17 cellular contexts compared by ENCODE assay signal in genomic region chr18:331231-331771, GRCh38.
A peak's percentile ranks its signal among the peaks of the same experiment; 100 is the strongest.
DNase-seq lines count a peak whose midpoint lies in the region; ATAC-seq, FAIRE-seq and TF ChIP-seq lines count a peak whose summit lies in the region.
"Had no signal": no experiment of that assay in that cellular context is flagged by ENCODE, and none has a peak within 500 bp of the region (broad histone marks: within the 10 kb centered on the region; RNA-seq: fewer than 3 reads in every experiment).

No MANE protein-coding gene starts in this region.

- ATAC-seq in HG03439 (IDR thresholded peaks at IDR 0.05; ENCODE audit: unreplicated experiment) = no peak

- H3K79me1 ChIP-seq in trophoblast cell (ENCODE audit: low read length) = peaks cover 2% of the 10 kb centered on the region

- H2AFZ ChIP-seq in endothelial cell of umbilical vein (ENCODE audit: low read depth, low read length) (no peak overlapping the region), trophoblast cell (ENCODE audit: insufficient read depth, low read length, poor library complexity) (no peak overlapping the region)

- H3K27ac ChIP-seq in endothelial cell of umbilical vein (ENCODE audit: insufficient read depth, low read depth, low read length) = no peak overlapping the region
- peak overlapping the region in 1 of 3 donors; percentile 10 for H3K27ac ChIP-seq in thyroid gland
- no peak overlapping the region for H3K27ac ChIP-seq in trophoblast cell (ENCODE audit: low read depth, low read length)

- H3K14ac ChIP-seq in trophoblast cell (ENCODE audit: low read length) = no peak overlapping the region

- no peak overlapping the region for H3K18ac ChIP-seq in trophoblast cell (ENCODE audit: low read length)

- H2BK120ac ChIP-seq in trophoblast cell (ENCODE audit: insufficient read depth, low read length, poor library complexity) = no peak overlapping the region

- no peak overlapping the region for H4K8ac ChIP-seq in trophoblast cell (ENCODE audit: low read depth, low read length)

- H3K4me2 ChIP-seq in endothelial cell of umbilical vein (ENCODE audit: insufficient read depth, low read length) (no peak overlapping the region), trophoblast cell (ENCODE audit: low read length) (no peak overlapping the region)

- no peaks in the 10 kb centered on the region for H3K36me3 ChIP-seq in endothelial cell of umbilical vein (ENCODE audit: control insufficient read depth in 2 of 2, extremely low read depth in 1 of 2, insufficient read depth in 2 of 2, low read length in 2 of 2)
- H3K36me3 ChIP-seq in thyroid gland = no peaks in the 10 kb centered on the region
- no peaks in the 10 kb centered on the region for H3K36me3 ChIP-seq in trophoblast cell (ENCODE audit: control insufficient read depth in 1 of 2, insufficient read depth in 2 of 2, low read length in 2 of 2)

- 64 to 71% methylated on average over 11 of the region's 11 CpGs for WGBS in thyroid gland, 2 donors
- no CpG with 5 or more reads among the region's 11 CpGs for WGBS in trophoblast cell (ENCODE audit: extremely low coverage, insufficient coverage, insufficient read length)

- H3K4me1 ChIP-seq in endothelial cell of umbilical vein (ENCODE audit: control insufficient read depth, extremely low read depth, insufficient read depth, low read length) = peaks cover 16% of the 10 kb centered on the region
- peaks cover 0 to 4% of the 10 kb centered on the region in 2 donors for H3K4me1 ChIP-seq in thyroid gland
- peaks cover 0 to 5% of the 10 kb centered on the region in 2 experiments for H3K4me1 ChIP-seq in trophoblast cell (ENCODE audit: control insufficient read depth in 1 of 2, insufficient read depth in 2 of 2, low read length in 2 of 2)

- no peaks in the 10 kb centered on the region for H3K9me1 ChIP-seq in endothelial cell of umbilical vein (replicated peaks; ENCODE audit: control insufficient read depth, extremely low read depth, insufficient read depth, low read length)

- peaks cover 67% of the 10 kb centered on the region for H3K36me3 Mint-ChIP-seq in nephron progenitor cell (ENCODE audit: low read depth)
- H3K36me3 Mint-ChIP-seq: activated naive CD8-positive, alpha-beta T cell; CD14-positive monocyte had no signal

- H3K9me3 Mint-ChIP-seq in nephron progenitor cell = no peaks in the 10 kb centered on the region

- no TSS peak for BruUV-seq in endothelial cell of umbilical vein (replicated peaks; lab: Mats Ljungman, UMichigan)

- no peaks in the 10 kb centered on the region for H4K20me1 ChIP-seq in endothelial cell of umbilical vein (replicated peaks; ENCODE audit: control insufficient read depth, extremely low read depth, insufficient read depth, low read length)

- dilution Hi-C loops in endothelial cell of umbilical vein (cut with MboI; ENCODE audit: extremely low pct_ligation_motif_present, low sequenced_read_pairs) = no loop called here

- intact Hi-C loops in endothelial cell of umbilical vein (cut with micrococcal nuclease) (no loop called here), thyroid gland (cut with DNase I) (no loop called here)

- no peaks in the 10 kb centered on the region for H3K27me3 Mint-ChIP-seq in nephron progenitor cell (ENCODE audit: low read depth, poor library complexity)
- H3K27me3 Mint-ChIP-seq: activated naive CD8-positive, alpha-beta T cell had no signal

- H3K4ac ChIP-seq in trophoblast cell (ENCODE audit: low read depth, low read length) = no peak overlapping the region

- CTCF ChIA-PET in endothelial cell of umbilical vein (lab: Charles Lee) = no interaction called here

- H3K79me2 ChIP-seq in endothelial cell of umbilical vein (ENCODE audit: control insufficient read depth, insufficient read depth, low read length) (no peaks in the 10 kb centered on the region), trophoblast cell (ENCODE audit: control insufficient read depth, insufficient read depth, low read length, poor library complexity) (no peaks in the 10 kb centered on the region)

- H3K23ac ChIP-seq in trophoblast cell (ENCODE audit: low read length) = no peak overlapping the region

- TF ChIP-seq CTCF in endothelial cell of umbilical vein (IDR thresholded peaks at IDR 0.05; ENCODE audit: extremely low read depth in 1 of 2, insufficient read depth in 1 of 2, low read depth in 1 of 2, low read length in 2 of 2) (no peak), nephron progenitor cell (IDR thresholded peaks at IDR 0.05) (no peak), thyroid gland (IDR thresholded peaks at IDR 0.05) (no peak)

- H3K9ac ChIP-seq in endothelial cell of umbilical vein (replicated peaks; ENCODE audit: extremely low read depth, insufficient read depth, low read length) (no peak overlapping the region), trophoblast cell (ENCODE audit: low read length) (no peak overlapping the region)

- no peak overlapping the region for H3K4me3 ChIP-seq in endothelial cell of umbilical vein (replicated peaks in 1 of 3; ENCODE audit: insufficient read depth in 1 of 3, low read depth in 1 of 3, low read length in 3 of 3)
- H3K4me3 ChIP-seq in thyroid gland (replicated peaks in 1 of 3) = no peak overlapping the region
- no peak overlapping the region for H3K4me3 ChIP-seq in trophoblast cell (ENCODE audit: low read depth, low read length)
- H3K4me3 ChIP-seq: coronary artery, psoas muscle had no signal

- FAIRE-seq in endothelial cell of umbilical vein (lab: Jason Lieb, UNC) (peak; percentile 62), GM12891 (lab: Jason Lieb, UNC) (no peak)

- no peaks in the 10 kb centered on the region for H3K27me3 ChIP-seq in endothelial cell of umbilical vein (ENCODE audit: control insufficient read depth in 2 of 2, insufficient read depth in 2 of 2, low read length in 2 of 2)
- no peaks in the 10 kb centered on the region for H3K27me3 ChIP-seq in thyroid gland
- no peaks in the 10 kb centered on the region for H3K27me3 ChIP-seq in trophoblast cell (ENCODE audit: insufficient read depth, low read length)

- H4K12ac ChIP-seq in trophoblast cell (ENCODE audit: low read depth, low read length) = no peak overlapping the region

- TF ChIP-seq POLR2A in endothelial cell of umbilical vein (IDR thresholded peaks at IDR 0.05; ENCODE audit: low read depth, low read length) (no peak), thyroid gland (IDR thresholded peaks at IDR 0.05) (no peak), GM12891 (IDR thresholded peaks at IDR 0.05; ENCODE audit: low read depth, low read length) (no peak)

- no peak overlapping the region for H4K91ac ChIP-seq in trophoblast cell (ENCODE audit: low read depth, low read length)

- POLR2A ChIA-PET in endothelial cell of umbilical vein (lab: Charles Lee) = no interaction called here

- no peak overlapping the region for H3K4me3 Mint-ChIP-seq in nephron progenitor cell
- H3K4me3 Mint-ChIP-seq: activated naive CD8-positive, alpha-beta T cell had no signal

- no peaks in the 10 kb centered on the region for H3K9me3 ChIP-seq in endothelial cell of umbilical vein (replicated peaks; ENCODE audit: control insufficient read depth, insufficient read depth, low read length)
- H3K9me3 ChIP-seq in thyroid gland = no peaks in the 10 kb centered on the region
- no peaks in the 10 kb centered on the region for H3K9me3 ChIP-seq in trophoblast cell (ENCODE audit: insufficient read depth, low read depth, low read length)
- H3K9me3 ChIP-seq: psoas muscle had no signal

- peaks cover 28% of the 10 kb centered on the region for H3K4me1 Mint-ChIP-seq in nephron progenitor cell

- no peak overlapping the region for H2BK12ac ChIP-seq in trophoblast cell (ENCODE audit: low read length)

- DNase-seq in COLO829 (ENCODE audit: low spot score) = peak; percentile 55
- DNase-seq in NCI-H2171 treated with DMSO at 0.1 percent for 48 hours (lab: John Stamatoyannopoulos, UW) = peak; percentile 80
- no peak for DNase-seq in endothelial cell of umbilical vein (ENCODE audit: low read depth, low spot score)
- DNase-seq in nephron progenitor cell = no peak
- no peak for DNase-seq in thyroid gland
- no peak for DNase-seq in GM12891 (ENCODE audit: insufficient read length, low spot score)
- DNase-seq in trophoblast cell = no peak
- DNase-seq: activated CD4-positive, CD25-positive, alpha-beta regulatory T cell; EL; NCI-H1092 treated with DMSO at 0.1 percent for 48 hours; NCI-H446; stimulated activated CD4-positive, alpha-beta T cell treated with anti-CD3 and anti-CD28 coated beads, Interleukin-1b, Interleukin-23, amount 100 ng/mL, for 48 hours had no signal

- no peak overlapping the region for H2AK5ac ChIP-seq in trophoblast cell (ENCODE audit: low read length)

- no peak overlapping the region for H2BK5ac ChIP-seq in trophoblast cell (ENCODE audit: low read depth, low read length, poor library complexity)

- peak overlapping the region; percentile 74 for H3K27ac Mint-ChIP-seq in nephron progenitor cell
- H3K27ac Mint-ChIP-seq: activated naive CD8-positive, alpha-beta T cell had no signal

TF ChIP-seq in endothelial cell of umbilical vein, 7 proteins besides CTCF, POLR2A, EP300 and RAD21 (continues in another document):
- TF ChIP-seq MYC (IDR thresholded peaks at IDR 0.05; ENCODE audit: low read depth, low read length) (no peak), EZH2 (IDR thresholded peaks at IDR 0.05; ENCODE audit: borderline replicate concordance, low read depth, low read length, severe bottlenecking) (no peak), POLR2AphosphoS5 (IDR thresholded peaks at IDR 0.05; ENCODE audit: insufficient read depth, low read depth, low read length) (no peak), MAX (IDR thresholded peaks at IDR 0.05; ENCODE audit: insufficient read depth, insufficient read length) (no peak), FOS (IDR thresholded peaks at IDR 0.05; ENCODE audit: borderline replicate concordance, insufficient read depth, low read length) (no peak), JUN (IDR thresholded peaks at IDR 0.05; ENCODE audit: borderline replicate concordance, insufficient read depth, insufficient read length, low read depth) (no peak)

TF ChIP-seq in GM12891, 5 proteins besides CTCF, POLR2A, EP300 and RAD21:
- TF ChIP-seq POLR2AphosphoS5 (IDR thresholded peaks at IDR 0.05; ENCODE audit: low read depth, low read length) (no peak), POU2F2 (IDR thresholded peaks at IDR 0.05; ENCODE audit: low read depth, low read length) (no peak), SPI1 (IDR thresholded peaks at IDR 0.05; ENCODE audit: low read depth, low read length) (no peak), PAX5 (IDR thresholded peaks at IDR 0.05; ENCODE audit: insufficient read depth, low read length, severe bottlenecking) (no peak), TAF1 (IDR thresholded peaks at IDR 0.05; ENCODE audit: low read depth, low read length) (no peak)
TF ChIP-seq in GM12891: peak in this region for 0.

Comparison
In these comparisons a context has a peak if more than half of its experiments do, and no peak if none do; other contexts are left out.
1. DNase-seq: peak in COLO829 (single experiment) and NCI-H2171 treated with DMSO at 0.1 percent for 48 hours (single experiment); none in endothelial cell of umbilical vein (single experiment), nephron progenitor cell (single experiment), thyroid gland (0 of 2), GM12891 (single experiment) and trophoblast cell (0 of 2).